Comparison of ENCODE assay signal across 1 cellular context in genomic region chr2:233006648-233007047, GRCh38.
TF ChIP-seq lines count a peak whose summit lies in the region.

No MANE protein-coding gene starts in this region.

TF ChIP-seq in K562, 482 proteins besides CTCF, POLR2A, EP300 and RAD21:
- TF ChIP-seq ZSCAN32 (CRISPR knock-in tag; IDR thresholded peaks at IDR 0.05) (no peak), ADNP (tag; IDR thresholded peaks at IDR 0.05) (0 out of 2 replicates have a peak, but pooled peaks have one; percentile 20), SP1 (CRISPR knock-in tag; IDR thresholded peaks at IDR 0.05) (no peak), ZFP36 (IDR thresholded peaks at IDR 0.05; ENCODE audit: low read depth, low read length, partially characterized antibody) (peak; percentile 29), RBM25 (IDR thresholded peaks at IDR 0.05; ENCODE audit: low read depth, low read length, severe bottlenecking) (peak; percentile 30), NFIC (IDR thresholded peaks at IDR 0.05) (no peak), FUS (optimal IDR thresholded peaks at IDR 0.05; ENCODE audit: low read depth, low read length) (no peak), NRF1 (conservative IDR thresholded peaks at IDR 0.05 in 1 of 2, IDR thresholded peaks at IDR 0.05 in 1 of 2) (no peak)
